ENCODE assay signal across 7 cellular contexts in the genomic region with DNA sequence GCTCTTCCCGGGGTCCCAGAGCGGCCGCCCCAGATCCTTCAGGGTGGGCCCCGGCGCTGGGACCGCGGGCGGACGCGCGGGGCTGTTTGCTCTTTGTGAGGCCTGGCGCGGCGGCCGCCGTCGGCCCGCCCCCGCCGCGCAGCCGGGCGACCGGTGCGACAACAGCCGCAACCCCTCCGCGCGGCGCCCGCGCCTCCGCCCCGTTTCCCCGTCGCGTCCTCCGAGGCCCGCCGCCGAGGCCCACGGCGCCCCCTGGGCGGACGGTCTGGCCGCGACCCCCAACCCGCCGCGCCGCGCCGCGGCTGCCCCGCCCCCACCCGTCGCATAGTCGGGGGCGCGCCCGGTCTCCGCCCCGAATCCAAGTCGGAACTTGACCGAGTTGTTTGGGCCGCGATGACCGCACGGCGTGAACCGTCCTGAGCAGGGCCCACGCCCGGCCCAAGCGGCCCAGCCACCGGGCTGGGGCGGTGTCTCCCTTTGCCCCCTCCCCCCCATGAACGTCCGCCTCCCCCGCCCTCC. TPM values are rescaled to one million over a fixed set of nuclear protein-coding genes. Genes with fewer than 3 reads are reported as not detected.
DNase-seq lines count a peak whose midpoint lies in the region; ATAC-seq and TF ChIP-seq lines count a peak whose summit lies in the region.

No MANE protein-coding gene starts in this region.

- no peak for TF ChIP-seq CTCF in activated CD8-positive, alpha-beta T cell treated with anti-CD3 and anti-CD28 coated beads for 36 hours (IDR thresholded peaks at IDR 0.05)
- TF ChIP-seq CTCF in foreskin keratinocyte (conservative IDR thresholded peaks at IDR 0.05) (no peak), progenitor cell of endocrine pancreas (IDR thresholded peaks at IDR 0.05; ENCODE audit: unreplicated experiment) (no peak)

- intact Hi-C loops in activated CD8-positive, alpha-beta T cell treated with anti-CD3 and anti-CD28 coated beads for 36 hours (cut with micrococcal nuclease) = loop anchor here (5.0 kb wide), 1 partner anchor 80 kb away; no protein-coding TSS in a partner anchor

- peak; percentile 27 for DNase-seq in activated CD8-positive, alpha-beta T cell treated with anti-CD3 and anti-CD28 coated beads for 36 hours
- no peak for DNase-seq in foreskin keratinocyte
- DNase-seq in progenitor cell of endocrine pancreas (ENCODE audit: low spot score, unreplicated experiment) = peak; percentile 30
- DNase-seq in dedifferentiated amniotic fluid mesenchymal stem cell (ENCODE audit: extremely low spot score) = no peak

- peaks cover 56% of the 10 kb centered on the region for H3K4me1 Mint-ChIP-seq in activated CD8-positive, alpha-beta T cell treated with anti-CD3 and anti-CD28 coated beads for 36 hours (ENCODE audit: low read depth)
- H3K4me1 Mint-ChIP-seq in progenitor cell of endocrine pancreas (ENCODE audit: low read depth) = peaks cover 38% of the 10 kb centered on the region

- POLR2A ChIA-PET in activated CD8-positive, alpha-beta T cell treated with anti-CD3 and anti-CD28 coated beads for 36 hours (lab: Charles Lee) = interaction anchor here (1.0 to 3.4 kb wide), 9 partner anchors 8 to 190 kb away, joined by 3 to 16 read pairs (median 5); partner anchors contain the start of gene LBH

- H3K4me1 ChIP-seq in foreskin keratinocyte = peaks cover 30% of the 10 kb centered on the region

- peak overlapping the region; percentile 85 for H3K4me3 Mint-ChIP-seq in activated CD8-positive, alpha-beta T cell treated with anti-CD3 and anti-CD28 coated beads for 36 hours
- H3K4me3 Mint-ChIP-seq in progenitor cell of endocrine pancreas (ENCODE audit: low read depth) = peak overlapping the region; percentile 72

- H3K27me3 ChIP-seq in foreskin keratinocyte = no peaks in the 10 kb centered on the region

- H3K27ac Mint-ChIP-seq in activated CD8-positive, alpha-beta T cell treated with anti-CD3 and anti-CD28 coated beads for 36 hours = peak overlapping the region; percentile 25
- H3K27ac Mint-ChIP-seq in progenitor cell of endocrine pancreas = no peak overlapping the region

- H3K9me3 Mint-ChIP-seq in activated CD8-positive, alpha-beta T cell treated with anti-CD3 and anti-CD28 coated beads for 36 hours = no peaks in the 10 kb centered on the region
- H3K9me3 Mint-ChIP-seq in progenitor cell of endocrine pancreas (ENCODE audit: low read depth) = no peaks in the 10 kb centered on the region

- CTCF ChIA-PET in activated CD8-positive, alpha-beta T cell treated with anti-CD3 and anti-CD28 coated beads for 36 hours (lab: Charles Lee) = interaction anchor here (0.7 to 9.1 kb wide), 14 partner anchors 9 to 566 kb away, joined by 3 to 111 read pairs (median 4); no protein-coding TSS in a partner anchor

- H3K27ac ChIP-seq in foreskin keratinocyte = peak overlapping the region; percentile 95

- H3K36me3 Mint-ChIP-seq in activated CD8-positive, alpha-beta T cell treated with anti-CD3 and anti-CD28 coated beads for 36 hours (ENCODE audit: low read depth) = peaks cover 15% of the 10 kb centered on the region
- H3K36me3 Mint-ChIP-seq in progenitor cell of endocrine pancreas (ENCODE audit: insufficient read depth) = peaks cover 5% of the 10 kb centered on the region

- no peaks in the 10 kb centered on the region for H3K27me3 Mint-ChIP-seq in activated CD8-positive, alpha-beta T cell treated with anti-CD3 and anti-CD28 coated beads for 36 hours
- no peaks in the 10 kb centered on the region for H3K27me3 Mint-ChIP-seq in progenitor cell of endocrine pancreas

- ATAC-seq in GM18511 (IDR thresholded peaks at IDR 0.05; ENCODE audit: unreplicated experiment) (peak; percentile 9), HG03025 (IDR thresholded peaks at IDR 0.05; ENCODE audit: low FRiP score, unreplicated experiment) (peak; percentile 1), foreskin keratinocyte (no peak), HG03342 (IDR thresholded peaks at IDR 0.05; ENCODE audit: unreplicated experiment) (no peak)
- ATAC-seq in activated CD8-positive, alpha-beta T cell treated with anti-CD3 and anti-CD28 coated beads for 36 hours = no peak

RNA-seq across cellular contexts. Expression of gene YPEL5, which starts 0.4 kb away (rescaled TPM):
- 10 to 100 TPM; 28.0 to 28.4 TPM for total RNA-seq in activated CD8-positive, alpha-beta T cell treated with anti-CD3 and anti-CD28 coated beads for 36 hours
- total RNA-seq in foreskin keratinocyte = 33.5 and 44.0 TPM in 2 replicates
- 27.8 and 35.3 TPM in 2 replicates for polyA plus RNA-seq in foreskin keratinocyte
- total RNA-seq in progenitor cell of endocrine pancreas = 63.6 and 65.4 TPM in 2 replicates

Comparison
In these comparisons a context has a peak if more than half of its experiments do, and no peak if none do; other contexts are left out.
1. ATAC-seq: peak in GM18511 (single experiment) and HG03025 (single experiment); none in activated CD8-positive, alpha-beta T cell treated with anti-CD3 and anti-CD28 coated beads for 36 hours (single experiment), foreskin keratinocyte (single experiment) and HG03342 (single experiment).
2. DNase-seq: peak in activated CD8-positive, alpha-beta T cell treated with anti-CD3 and anti-CD28 coated beads for 36 hours (single experiment) and progenitor cell of endocrine pancreas (single experiment); none in foreskin keratinocyte (0 of 2) and dedifferentiated amniotic fluid mesenchymal stem cell (single experiment).